12 cellular contexts compared by ENCODE assay signal in genomic region chr1:193240609-193241008, GRCh38. TPM values are rescaled to one million over a fixed set of nuclear protein-coding genes. Genes with fewer than 3 reads are reported as not detected.
DNase-seq lines count a peak whose midpoint lies in the region; ATAC-seq and TF ChIP-seq lines count a peak whose summit lies in the region.
"Had no signal": no experiment of that assay in that cellular context is flagged by ENCODE, and none has a peak within 500 bp of the region (broad histone marks: within the 10 kb centered on the region; RNA-seq: fewer than 3 reads in every experiment).

No MANE protein-coding gene starts in this region.

- no peaks in the 10 kb centered on the region for H3K27me3 Mint-ChIP-seq in activated naive CD4-positive, alpha-beta T cell treated with anti-CD3 and anti-CD28 coated beads, Interleukin-2, amount 10 ng/mL, durations not matched to agents 7 days and 5 days
- H3K27me3 Mint-ChIP-seq in CD8-positive, alpha-beta memory T cell: no peaks in the 10 kb centered on the region
- H3K27me3 Mint-ChIP-seq in T-helper 17 cell: no peaks in the 10 kb centered on the region
- H3K27me3 Mint-ChIP-seq in natural killer cell (ENCODE audit: low read depth in 2 of 2): no peaks in the 10 kb centered on the region

- CTCF ChIA-PET in activated naive CD4-positive, alpha-beta T cell treated with anti-CD3 and anti-CD28 coated beads, Interleukin-2, amount 10 ng/mL, durations not matched to agents 7 days and 5 days (lab: Charles Lee): no interaction called here
- CTCF ChIA-PET in CD8-positive, alpha-beta memory T cell (lab: Charles Lee): no interaction called here

- POLR2A ChIA-PET in CD8-positive, alpha-beta memory T cell (lab: Charles Lee): no interaction called here

- no peaks in the 10 kb centered on the region for H3K9me3 ChIP-seq in CD8-positive, alpha-beta memory T cell (ENCODE audit: low read length)
- H3K9me3 ChIP-seq in T-helper 17 cell (ENCODE audit: control insufficient read depth, low read length, poor library complexity, severe bottlenecking) (no peaks in the 10 kb centered on the region), esophagus squamous epithelium (no peaks in the 10 kb centered on the region)

- H3K27ac ChIP-seq in CD8-positive, alpha-beta memory T cell (ENCODE audit: low read depth, low read length): no peak overlapping the region
- no peak overlapping the region for H3K27ac ChIP-seq in esophagus squamous epithelium

- H3K27ac Mint-ChIP-seq in activated naive CD4-positive, alpha-beta T cell treated with anti-CD3 and anti-CD28 coated beads, Interleukin-2, amount 10 ng/mL, durations not matched to agents 7 days and 5 days: peak overlapping the region; percentile 83
- H3K27ac Mint-ChIP-seq in activated naive CD4-positive, alpha-beta T cell treated with anti-CD3 and anti-CD28 coated beads, Interleukin-2, amount 50 U/mL, for 72 hours: no peak overlapping the region
- H3K27ac Mint-ChIP-seq in CD8-positive, alpha-beta memory T cell: peak overlapping the region in 7 of 8 donors; percentile 3 to 88 (median 50)
- peak overlapping the region; percentile 74 for H3K27ac Mint-ChIP-seq in T-helper 17 cell
- H3K27ac Mint-ChIP-seq in natural killer cell: peak overlapping the region; percentile 53 to 77

- TF ChIP-seq CTCF in natural killer cell (IDR thresholded peaks at IDR 0.05) (no peak), esophagus squamous epithelium (IDR thresholded peaks at IDR 0.05) (no peak)

- no peak overlapping the region for H3K4me3 ChIP-seq in CD8-positive, alpha-beta memory T cell (ENCODE audit: low read length)
- H3K4me3 ChIP-seq in esophagus squamous epithelium: no peak overlapping the region

- intact Hi-C loops in natural killer cell (cut with micrococcal nuclease): no loop called here
- intact Hi-C loops in esophagus squamous epithelium (cut with DNase I): no loop called here

- ATAC-seq in activated naive CD4-positive, alpha-beta T cell treated with anti-CD3 and anti-CD28 coated beads, Interleukin-2, amount 50 U/mL, for 72 hours: no peak
- ATAC-seq in T-helper 17 cell (no peak), natural killer cell (no peak)

- H3K4me1 Mint-ChIP-seq in activated naive CD4-positive, alpha-beta T cell treated with anti-CD3 and anti-CD28 coated beads, Interleukin-2, amount 10 ng/mL, durations not matched to agents 7 days and 5 days: peaks cover 29% of the 10 kb centered on the region
- peaks cover 49 to 61% (median 51%) of the 10 kb centered on the region in 3 donors for H3K4me1 Mint-ChIP-seq in CD8-positive, alpha-beta memory T cell
- H3K4me1 Mint-ChIP-seq in T-helper 17 cell (peaks cover 28% of the 10 kb centered on the region), natural killer cell (peaks cover 35 to 40% of the 10 kb centered on the region in 2 donors)

- no peak for DNase-seq in activated naive CD4-positive, alpha-beta T cell treated with anti-CD3 and anti-CD28 coated beads, Interleukin-2, amount 10 ng/mL, durations not matched to agents 7 days and 5 days
- DNase-seq in activated naive CD4-positive, alpha-beta T cell treated with anti-CD3 and anti-CD28 coated beads, Interleukin-2, amount 50 U/mL, for 72 hours (ENCODE audit: low spot score in 2 of 2): no peak
- no peak for DNase-seq in CD8-positive, alpha-beta memory T cell
- DNase-seq in T-helper 17 cell (no peak), natural killer cell (no peak), LoVo (ENCODE audit: low spot score) (no peak), esophagus squamous epithelium (lab: John Stamatoyannopoulos, UW) (no peak)
- DNase-seq: DMS53, H7, Karpas-422, NCI-H187 treated with DMSO at 0.1 percent for 48 hours, NCI-H446 had no signal

- no peaks in the 10 kb centered on the region for H3K36me3 ChIP-seq in CD8-positive, alpha-beta memory T cell (ENCODE audit: insufficient read depth, low read length)
- peaks cover 0 to 51% (median 3%) of the 10 kb centered on the region in 3 donors for H3K36me3 ChIP-seq in esophagus squamous epithelium

- no peaks in the 10 kb centered on the region for H3K27me3 ChIP-seq in CD8-positive, alpha-beta memory T cell (ENCODE audit: insufficient read depth, low read length, poor library complexity, severe bottlenecking)
- H3K27me3 ChIP-seq in esophagus squamous epithelium: no peaks in the 10 kb centered on the region

- TF ChIP-seq POLR2A in esophagus squamous epithelium (IDR thresholded peaks at IDR 0.05): no peak

- H3K36me3 Mint-ChIP-seq in activated naive CD4-positive, alpha-beta T cell treated with anti-CD3 and anti-CD28 coated beads, Interleukin-2, amount 10 ng/mL, durations not matched to agents 7 days and 5 days: peaks cover 65% of the 10 kb centered on the region
- peaks cover 15 to 33% of the 10 kb centered on the region in 2 donors for H3K36me3 Mint-ChIP-seq in activated naive CD4-positive, alpha-beta T cell treated with anti-CD3 and anti-CD28 coated beads, Interleukin-2, amount 50 U/mL, for 72 hours
- H3K36me3 Mint-ChIP-seq in CD8-positive, alpha-beta memory T cell: peaks cover 37 to 65% (median 57%) of the 10 kb centered on the region in 3 donors
- H3K36me3 Mint-ChIP-seq in T-helper 17 cell (ENCODE audit: low read depth): peaks cover 7% of the 10 kb centered on the region
- H3K36me3 Mint-ChIP-seq in natural killer cell: peaks cover 6% of the 10 kb centered on the region

- H3K4me1 ChIP-seq in CD8-positive, alpha-beta memory T cell (ENCODE audit: insufficient read depth, low read length): peaks cover 18% of the 10 kb centered on the region
- no peaks in the 10 kb centered on the region for H3K4me1 ChIP-seq in esophagus squamous epithelium

- H3K4me3 Mint-ChIP-seq in activated naive CD4-positive, alpha-beta T cell treated with anti-CD3 and anti-CD28 coated beads, Interleukin-2, amount 10 ng/mL, durations not matched to agents 7 days and 5 days: no peak overlapping the region
- H3K4me3 Mint-ChIP-seq in CD8-positive, alpha-beta memory T cell: peak overlapping the region in 2 of 7 donors; percentile 65 to 66
- H3K4me3 Mint-ChIP-seq in T-helper 17 cell (peak overlapping the region; percentile 26), natural killer cell (peak overlapping the region; percentile 81)

- H3K9me3 Mint-ChIP-seq in activated naive CD4-positive, alpha-beta T cell treated with anti-CD3 and anti-CD28 coated beads, Interleukin-2, amount 10 ng/mL, durations not matched to agents 7 days and 5 days: peaks cover 11% of the 10 kb centered on the region
- peaks cover 0 to 6% of the 10 kb centered on the region in 2 donors for H3K9me3 Mint-ChIP-seq in activated naive CD4-positive, alpha-beta T cell treated with anti-CD3 and anti-CD28 coated beads, Interleukin-2, amount 50 U/mL, for 72 hours
- H3K9me3 Mint-ChIP-seq in CD8-positive, alpha-beta memory T cell: peaks cover 0 to 4% (median 0%) of the 10 kb centered on the region in 5 donors
- H3K9me3 Mint-ChIP-seq in natural killer cell: no peaks in the 10 kb centered on the region

- WGBS in esophagus squamous epithelium, 2 donors: 100% methylated on average over 1 of the region's 1 CpG

RNA-seq across cellular contexts. Expression of gene B3GALT2, which starts 54.2 kb away (rescaled TPM):
- not detected for total RNA-seq in activated naive CD4-positive, alpha-beta T cell treated with anti-CD3 and anti-CD28 coated beads, Interleukin-2, amount 50 U/mL, for 72 hours
- total RNA-seq in CD8-positive, alpha-beta memory T cell: 1 to 10 TPM; 2.4 TPM
- 2.9 TPM for polyA plus RNA-seq in CD8-positive, alpha-beta memory T cell
- total RNA-seq in T-helper 17 cell (1 to 10 TPM; 3.3 to 6.0 TPM), natural killer cell (not detected), esophagus squamous epithelium (1 to 10 TPM in 1 of 4 donors, under 1 TPM in 3; 0.08 to 1.5 (median 0.48) TPM)
- total RNA-seq: H7 had no signal

Comparison
In these comparisons a context has a peak if more than half of its experiments do, and no peak if none do; other contexts are left out.
1. H3K27ac Mint-ChIP-seq: peak in activated naive CD4-positive, alpha-beta T cell treated with anti-CD3 and anti-CD28 coated beads, Interleukin-2, amount 10 ng/mL, durations not matched to agents 7 days and 5 days (single experiment), CD8-positive, alpha-beta memory T cell (7 of 8), T-helper 17 cell (single experiment) and natural killer cell (2 of 2); none in activated naive CD4-positive, alpha-beta T cell treated with anti-CD3 and anti-CD28 coated beads, Interleukin-2, amount 50 U/mL, for 72 hours (0 of 2).